In the genomic region with DNA sequence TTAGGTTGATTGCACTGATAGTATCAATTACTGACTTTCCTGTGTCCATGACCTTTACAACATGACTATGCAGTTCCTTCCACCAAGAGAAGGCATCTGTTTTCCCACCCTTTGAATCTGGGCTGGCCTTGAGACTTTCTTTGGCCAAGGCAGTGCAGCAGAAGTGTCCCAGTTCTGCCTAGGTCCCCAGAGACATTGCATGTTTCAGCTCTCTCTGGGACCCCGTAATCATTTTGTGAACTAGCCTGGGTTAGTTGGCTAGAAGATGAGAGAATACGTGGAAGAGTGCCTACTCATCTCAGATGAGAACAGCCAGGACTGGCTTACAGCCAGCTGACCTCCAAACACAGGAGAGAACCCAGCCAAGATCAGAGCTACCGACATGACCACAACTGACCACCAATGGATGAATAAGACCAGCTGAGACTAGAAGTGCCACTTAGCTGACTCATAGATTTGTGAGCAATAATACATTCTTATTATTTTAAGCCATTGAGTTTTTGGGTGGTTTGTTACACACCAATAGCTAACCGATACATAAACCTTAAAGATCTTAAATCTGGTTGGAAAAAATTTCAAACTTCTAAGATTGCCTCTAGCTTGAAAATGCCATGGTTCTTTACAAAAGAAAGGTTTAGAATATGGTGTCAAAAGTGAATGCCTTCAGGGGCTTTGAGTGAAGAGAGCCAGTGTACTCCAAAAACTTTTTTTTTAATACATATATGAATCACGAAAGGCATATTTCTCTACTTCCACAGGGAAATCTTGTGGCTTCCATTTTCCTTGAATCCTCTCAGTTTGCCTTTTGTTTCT, we compare ENCODE assay signal across 1 cellular context.
A peak's percentile ranks its signal among the peaks of the same experiment; 100 is the strongest.
TF ChIP-seq lines count a peak whose summit lies in the region.

No MANE protein-coding gene starts in this region.

TF ChIP-seq in liver, 16 proteins besides CTCF, POLR2A, EP300 and RAD21 (continued from another document):
- TF ChIP-seq RXRA (IDR thresholded peaks at IDR 0.05) (peak; percentile 11 to 48), FOXA2 (IDR thresholded peaks at IDR 0.05) (no peak), YY1 (IDR thresholded peaks at IDR 0.05) (peak; percentile 8), SP1 (IDR thresholded peaks at IDR 0.05) (no peak), ATF3 (IDR thresholded peaks at IDR 0.05) (peak; percentile 12), TAF1 (conservative IDR thresholded peaks at IDR 0.05) (no peak), FOXA1 (IDR thresholded peaks at IDR 0.05) (no peak), JUND (IDR thresholded peaks at IDR 0.05) (no peak), HNF4G (IDR thresholded peaks at IDR 0.05) (no peak), GABPA (IDR thresholded peaks at IDR 0.05 in 1 of 2, conservative IDR thresholded peaks at IDR 0.05 in 1 of 2) (no peak)
- TF ChIP-seq, protein P1, sequence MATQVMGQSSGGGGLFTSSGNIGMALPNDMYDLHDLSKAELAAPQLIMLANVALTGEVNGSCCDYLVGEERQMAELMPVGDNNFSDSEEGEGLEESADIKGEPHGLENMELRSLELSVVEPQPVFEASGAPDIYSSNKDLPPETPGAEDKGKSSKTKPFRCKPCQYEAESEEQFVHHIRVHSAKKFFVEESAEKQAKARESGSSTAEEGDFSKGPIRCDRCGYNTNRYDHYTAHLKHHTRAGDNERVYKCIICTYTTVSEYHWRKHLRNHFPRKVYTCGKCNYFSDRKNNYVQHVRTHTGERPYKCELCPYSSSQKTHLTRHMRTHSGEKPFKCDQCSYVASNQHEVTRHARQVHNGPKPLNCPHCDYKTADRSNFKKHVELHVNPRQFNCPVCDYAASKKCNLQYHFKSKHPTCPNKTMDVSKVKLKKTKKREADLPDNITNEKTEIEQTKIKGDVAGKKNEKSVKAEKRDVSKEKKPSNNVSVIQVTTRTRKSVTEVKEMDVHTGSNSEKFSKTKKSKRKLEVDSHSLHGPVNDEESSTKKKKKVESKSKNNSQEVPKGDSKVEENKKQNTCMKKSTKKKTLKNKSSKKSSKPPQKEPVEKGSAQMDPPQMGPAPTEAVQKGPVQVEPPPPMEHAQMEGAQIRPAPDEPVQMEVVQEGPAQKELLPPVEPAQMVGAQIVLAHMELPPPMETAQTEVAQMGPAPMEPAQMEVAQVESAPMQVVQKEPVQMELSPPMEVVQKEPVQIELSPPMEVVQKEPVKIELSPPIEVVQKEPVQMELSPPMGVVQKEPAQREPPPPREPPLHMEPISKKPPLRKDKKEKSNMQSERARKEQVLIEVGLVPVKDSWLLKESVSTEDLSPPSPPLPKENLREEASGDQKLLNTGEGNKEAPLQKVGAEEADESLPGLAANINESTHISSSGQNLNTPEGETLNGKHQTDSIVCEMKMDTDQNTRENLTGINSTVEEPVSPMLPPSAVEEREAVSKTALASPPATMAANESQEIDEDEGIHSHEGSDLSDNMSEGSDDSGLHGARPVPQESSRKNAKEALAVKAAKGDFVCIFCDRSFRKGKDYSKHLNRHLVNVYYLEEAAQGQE (IDR thresholded peaks at IDR 0.05): no peak
